8 cellular contexts compared by ENCODE assay signal in the genomic region with DNA sequence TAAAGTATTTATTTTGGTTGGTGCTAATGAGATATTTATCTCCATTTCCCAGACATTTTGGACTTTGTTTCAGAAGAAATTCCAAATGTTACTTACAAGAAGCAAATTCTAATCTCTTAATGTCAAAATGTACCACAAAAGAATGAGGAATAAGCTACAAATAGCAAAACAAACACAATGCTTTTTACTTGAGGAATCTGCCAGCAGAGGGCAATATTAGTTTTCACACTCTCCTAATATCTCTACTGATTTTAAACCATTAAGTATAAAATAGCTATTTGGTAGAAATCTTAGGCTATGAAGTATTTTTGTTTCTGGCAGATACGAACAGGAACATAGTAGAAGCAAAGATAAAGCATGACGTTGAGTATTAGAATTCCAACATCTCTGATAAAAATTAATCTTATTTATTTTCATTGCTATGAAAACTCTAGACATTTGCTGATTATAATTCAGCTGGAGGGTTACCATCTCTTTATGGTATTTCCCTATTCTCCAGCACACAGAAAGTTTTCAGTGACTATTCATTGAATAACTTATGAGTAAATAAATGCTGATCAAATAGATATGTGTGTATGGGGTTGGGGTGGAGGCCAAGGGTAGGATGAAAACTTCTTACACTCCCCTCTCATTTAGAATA. TPM values are rescaled to one million over a fixed set of nuclear protein-coding genes. Genes with fewer than 3 reads are reported as not detected.
A peak's percentile ranks its signal among the peaks of the same experiment; 100 is the strongest.
DNase-seq lines count a peak whose midpoint lies in the region; ATAC-seq and TF ChIP-seq lines count a peak whose summit lies in the region.

No MANE protein-coding gene starts in this region.

- intact Hi-C loops in natural killer cell (cut with micrococcal nuclease): no loop called here

- H3K4me1 Mint-ChIP-seq in stimulated activated naive B cell treated with anti-CD40 and anti-IgM and Interleukin-4, amounts not matched to agents 10 μg/mL and 1 μg/mL and 100 μg/mL, for 72 hours: no peaks in the 10 kb centered on the region
- no peaks in the 10 kb centered on the region for H3K4me1 Mint-ChIP-seq in natural killer cell

- DNase-seq in NCI-H748 treated with DMSO at 0.1 percent for 48 hours (lab: John Stamatoyannopoulos, UW): peak; percentile 16
- DNase-seq in NCI-H748 (lab: John Stamatoyannopoulos, UW; ENCODE audit: unreplicated experiment): no peak
- DNase-seq in RPMI7951 (ENCODE audit: low read depth): peak; percentile 42
- peak; percentile 44 for DNase-seq in foreskin melanocyte
- peak; percentile 26 for DNase-seq in smooth muscle cell of the brain vasculature (ENCODE audit: low read depth, low spot score)
- DNase-seq in stimulated activated naive B cell treated with anti-CD40 and anti-IgM and Interleukin-4, amounts not matched to agents 10 μg/mL and 1 μg/mL and 100 μg/mL, for 72 hours: no peak
- no peak for DNase-seq in stimulated activated naive CD4-positive, alpha-beta T cell treated with Interleukin-2 at 50 U/mL for 16 hours (lab: John Stamatoyannopoulos, UW)
- DNase-seq in natural killer cell: no peak

- peaks cover 23 to 33% of the 10 kb centered on the region in 2 donors for H3K27me3 Mint-ChIP-seq in stimulated activated naive B cell treated with anti-CD40 and anti-IgM and Interleukin-4, amounts not matched to agents 10 μg/mL and 1 μg/mL and 100 μg/mL, for 72 hours
- H3K27me3 Mint-ChIP-seq in natural killer cell (ENCODE audit: low read depth in 2 of 2): peaks cover 26 to 53% of the 10 kb centered on the region in 2 donors

- H3K27ac Mint-ChIP-seq in stimulated activated naive B cell treated with anti-CD40 and anti-IgM and Interleukin-4, amounts not matched to agents 10 μg/mL and 1 μg/mL and 100 μg/mL, for 72 hours: no peak overlapping the region
- no peak overlapping the region for H3K27ac Mint-ChIP-seq in natural killer cell

- H3K9me3 Mint-ChIP-seq in stimulated activated naive B cell treated with anti-CD40 and anti-IgM and Interleukin-4, amounts not matched to agents 10 μg/mL and 1 μg/mL and 100 μg/mL, for 72 hours: peaks cover 0 to 2% of the 10 kb centered on the region in 2 donors
- peaks cover 0 to 2% of the 10 kb centered on the region in 2 donors for H3K9me3 Mint-ChIP-seq in natural killer cell

- no peak overlapping the region for H3K4me3 Mint-ChIP-seq in stimulated activated naive B cell treated with anti-CD40 and anti-IgM and Interleukin-4, amounts not matched to agents 10 μg/mL and 1 μg/mL and 100 μg/mL, for 72 hours
- H3K4me3 Mint-ChIP-seq in natural killer cell: no peak overlapping the region

- ATAC-seq in stimulated activated naive B cell treated with anti-CD40 and anti-IgM and Interleukin-4, amounts not matched to agents 10 μg/mL and 1 μg/mL and 100 μg/mL, for 72 hours (replicated peaks): no peak
- no peak for ATAC-seq in natural killer cell

- no peak for TF ChIP-seq CTCF in natural killer cell (IDR thresholded peaks at IDR 0.05)

- H3K36me3 Mint-ChIP-seq in stimulated activated naive B cell treated with anti-CD40 and anti-IgM and Interleukin-4, amounts not matched to agents 10 μg/mL and 1 μg/mL and 100 μg/mL, for 72 hours: no peaks in the 10 kb centered on the region
- H3K36me3 Mint-ChIP-seq in natural killer cell: no peaks in the 10 kb centered on the region

RNA-seq across cellular contexts. Expression of gene HMCN1, which starts 13.4 kb away (rescaled TPM):
- total RNA-seq in RPMI7951 (2014; rRNA removed; shearing (Covaris generic)): 2.8 and 4.9 TPM in 2 replicates
- total RNA-seq in natural killer cell: under 1 TPM; 0.02 to 0.45 (median 0.39) TPM

Comparison
In these comparisons a context has a peak if more than half of its experiments do, and no peak if none do; other contexts are left out.
1. DNase-seq: peak in NCI-H748 treated with DMSO at 0.1 percent for 48 hours (single experiment), RPMI7951 (single experiment), foreskin melanocyte (single experiment) and smooth muscle cell of the brain vasculature (single experiment); none in NCI-H748 (single experiment), stimulated activated naive B cell treated with anti-CD40 and anti-IgM and Interleukin-4, amounts not matched to agents 10 μg/mL and 1 μg/mL and 100 μg/mL, for 72 hours (single experiment), stimulated activated naive CD4-positive, alpha-beta T cell treated with Interleukin-2 at 50 U/mL for 16 hours (single experiment) and natural killer cell (single experiment).